In genomic region chr17:40399185-40399584, GRCh38 we compare ENCODE assay signal across 8 cellular contexts. TPM values are rescaled to one million over a fixed set of nuclear protein-coding genes. Genes with fewer than 3 reads are reported as not detected.
DNase-seq lines count a peak whose midpoint lies in the region; ATAC-seq and TF ChIP-seq lines count a peak whose summit lies in the region.

No MANE protein-coding gene starts in this region.

- no peaks in the 10 kb centered on the region for H3K27me3 Mint-ChIP-seq in CD4-positive, CD25-positive, alpha-beta regulatory T cell

- peak; percentile 57 to 59 for ATAC-seq in CD4-positive, CD25-positive, alpha-beta regulatory T cell (ENCODE audit: low read depth in 2 of 2)
- ATAC-seq in PC-3 (peak; percentile 49; the same call in 1 of the 2 replicates), GM21526 (IDR thresholded peaks at IDR 0.05; ENCODE audit: low FRiP score, unreplicated experiment) (no peak), GM21786 (IDR thresholded peaks at IDR 0.05; ENCODE audit: unreplicated experiment) (no peak), HG02973 (IDR thresholded peaks at IDR 0.05; ENCODE audit: unreplicated experiment) (no peak)

- no peak overlapping the region for H3K27ac Mint-ChIP-seq in CD4-positive, CD25-positive, alpha-beta regulatory T cell

- H3K36me3 Mint-ChIP-seq in CD4-positive, CD25-positive, alpha-beta regulatory T cell, result no peaks in the 10 kb centered on the region

- no peak overlapping the region for H3K27ac ChIP-seq in CD4-positive, CD25-positive, alpha-beta regulatory T cell (ENCODE audit: insufficient read depth, low read length, poor library complexity, severe bottlenecking)
- H3K27ac ChIP-seq in PC-3 (ENCODE audit: low read length) (no peak overlapping the region), dorsolateral prefrontal cortex (no peak overlapping the region)

- H3K79me2 ChIP-seq in PC-3 (ENCODE audit: low read length), result no peaks in the 10 kb centered on the region

- no peak overlapping the region for H3K9ac ChIP-seq in PC-3 (ENCODE audit: low read length)

- no peaks in the 10 kb centered on the region for H3K36me3 ChIP-seq in CD4-positive, CD25-positive, alpha-beta regulatory T cell (ENCODE audit: control insufficient read depth, insufficient read depth, low read length)
- H3K36me3 ChIP-seq in PC-3 (ENCODE audit: low read depth, low read length), result peaks cover 72% of the 10 kb centered on the region

- H3K4me1 ChIP-seq in CD4-positive, CD25-positive, alpha-beta regulatory T cell (ENCODE audit: control insufficient read depth, insufficient read depth, low read length, poor library complexity, severe bottlenecking), result peaks cover 14% of the 10 kb centered on the region
- H3K4me1 ChIP-seq in PC-3 (ENCODE audit: insufficient read depth, low read length), result no peaks in the 10 kb centered on the region

- peaks cover 5% of the 10 kb centered on the region for H3F3A ChIP-seq in PC-3 (ENCODE audit: low read length, unreplicated experiment)

- H2AFZ ChIP-seq in PC-3 (ENCODE audit: low read length), result no peak overlapping the region

- H3K4me3 ChIP-seq in CD4-positive, CD25-positive, alpha-beta regulatory T cell (ENCODE audit: low read depth, low read length), result peak overlapping the region; percentile 0
- H3K4me3 ChIP-seq in PC-3 (ENCODE audit: low read length) (no peak overlapping the region), dorsolateral prefrontal cortex (no peak overlapping the region)

- H3K9me3 Mint-ChIP-seq in CD4-positive, CD25-positive, alpha-beta regulatory T cell, result no peaks in the 10 kb centered on the region

- BruUV-seq in PC-3 (replicated peaks; lab: Mats Ljungman, UMichigan), result no TSS peak

- CTCF ChIA-PET in PC-3 (lab: Charles Lee), result interaction anchor here (0.6 kb wide), 1 partner anchor 16 kb away, joined by 8 read pairs; no protein-coding TSS in a partner anchor

- H3K4me1 Mint-ChIP-seq in CD4-positive, CD25-positive, alpha-beta regulatory T cell, result peaks cover 17 to 34% (median 25%) of the 10 kb centered on the region in 4 donors

- H3K9me3 ChIP-seq in CD4-positive, CD25-positive, alpha-beta regulatory T cell (ENCODE audit: control insufficient read depth in 2 of 2, low read length in 2 of 2), result no peaks in the 10 kb centered on the region
- no peaks in the 10 kb centered on the region for H3K9me3 ChIP-seq in PC-3 (ENCODE audit: low read length)

- POLR2A ChIA-PET in PC-3 (lab: Charles Lee; ENCODE audit: unreplicated experiment), result no interaction called here

- H3K4me2 ChIP-seq in PC-3 (ENCODE audit: low read length), result no peak overlapping the region

- TF ChIP-seq CTCF in PC-3 (conservative IDR thresholded peaks at IDR 0.05; ENCODE audit: low read depth, low read length) (peak; percentile 65), dorsolateral prefrontal cortex (IDR thresholded peaks at IDR 0.05 in 54 of 56, conservative IDR thresholded peaks at IDR 0.05 in 2 of 56; ENCODE audit: low read depth in 1 of 56, partially characterized antibody in 56 of 56) (peak; percentile 28 to 80 (median 64))

- DNase-seq in CD4-positive, CD25-positive, alpha-beta regulatory T cell, result peak in 2 of 3 donors; percentile 64 to 68
- DNase-seq in H4 (ENCODE audit: low spot score) (peak; percentile 27), PC-3 (peak; percentile 69), dorsolateral prefrontal cortex (no peak), midbrain (lab: John Stamatoyannopoulos, UW) (peak; percentile 15)

- no peak overlapping the region for H3K4me3 Mint-ChIP-seq in CD4-positive, CD25-positive, alpha-beta regulatory T cell

- no peaks in the 10 kb centered on the region for H3K9me2 ChIP-seq in PC-3 (replicated peaks; ENCODE audit: low read length)

- intact Hi-C loops in PC-3 (cut with micrococcal nuclease) (loop anchor here (1.0 kb wide), 1 partner anchor 161 kb away; no protein-coding TSS in a partner anchor), dorsolateral prefrontal cortex (cut with DNase I) (no loop called here)

- H4K20me1 ChIP-seq in PC-3 (ENCODE audit: low read length), result 0 out of 2 replicates have a peak, but pooled peaks cover 5% of the 10 kb centered on the region

- H3K27me3 ChIP-seq in CD4-positive, CD25-positive, alpha-beta regulatory T cell (ENCODE audit: control insufficient read depth, insufficient read depth, low read length), result no peaks in the 10 kb centered on the region
- no peaks in the 10 kb centered on the region for H3K27me3 ChIP-seq in PC-3 (ENCODE audit: low read length)
- H3K27me3 ChIP-seq in dorsolateral prefrontal cortex, result no peaks in the 10 kb centered on the region

RNA-seq across cellular contexts. Expression of gene TOP2A, which starts 18.5 kb away (rescaled TPM):
- total RNA-seq in CD4-positive, CD25-positive, alpha-beta regulatory T cell, result 13.2 TPM
- polyA plus RNA-seq in CD4-positive, CD25-positive, alpha-beta regulatory T cell, result 1 to 10 TPM; 2.1 to 8.1 (median 2.6) TPM
- total RNA-seq in H4 (2014; rRNA removed; shearing (Covaris generic)), result 194 and 219 TPM in 2 replicates
- total RNA-seq in PC-3 (2014; rRNA removed) (97.1 and 104 TPM in 2 replicates), dorsolateral prefrontal cortex (1 to 10 TPM in 14 of 120 experiments, under 1 TPM in 41, not detected in 65; 0.04 to 3.1 (median 0.42) TPM)

RNA-seq across cellular contexts. Expression of gene GJD3, which starts 34.6 kb away (rescaled TPM):
- not detected for total RNA-seq in CD4-positive, CD25-positive, alpha-beta regulatory T cell
- not detected for polyA plus RNA-seq in CD4-positive, CD25-positive, alpha-beta regulatory T cell
- total RNA-seq in H4 (2014; rRNA removed; shearing (Covaris generic)), result not detected in 2 replicates
- total RNA-seq in PC-3 (2014; rRNA removed) (not detected in 2 replicates), dorsolateral prefrontal cortex (1 to 10 TPM in 4 of 120 experiments, under 1 TPM in 18, not detected in 98; 0.48 to 1.7 (median 0.75) TPM)

RNA-seq across cellular contexts. Expression of gene IGFBP4, which starts 44.1 kb away (rescaled TPM):
- 3.7 TPM for total RNA-seq in CD4-positive, CD25-positive, alpha-beta regulatory T cell
- 1 to 10 TPM in 3 of 4 donors, under 1 TPM in 1; 0.63 to 1.3 (median 1.2) TPM for polyA plus RNA-seq in CD4-positive, CD25-positive, alpha-beta regulatory T cell
- 6.2 and 7.2 TPM in 2 replicates for total RNA-seq in H4 (2014; rRNA removed; shearing (Covaris generic))
- total RNA-seq in PC-3 (2014; rRNA removed) (164 and 297 TPM in 2 replicates), dorsolateral prefrontal cortex (100 to 1,000 TPM in 2 of 120 experiments, 10 to 100 TPM in 115, 1 to 10 TPM in 3; 8.8 to 151 (median 22.2) TPM)

Comparison
In these comparisons a context has a peak if more than half of its experiments do, and no peak if none do; other contexts are left out.
1. ATAC-seq: peak in CD4-positive, CD25-positive, alpha-beta regulatory T cell (2 of 2) and PC-3 (single experiment); none in GM21526 (single experiment), GM21786 (single experiment) and HG02973 (single experiment).
2. DNase-seq: peak in CD4-positive, CD25-positive, alpha-beta regulatory T cell (2 of 3), H4 (single experiment), PC-3 (single experiment) and midbrain (single experiment); none in dorsolateral prefrontal cortex (0 of 10).